ENCODE assay signal across 8 cellular contexts in the genomic region with DNA sequence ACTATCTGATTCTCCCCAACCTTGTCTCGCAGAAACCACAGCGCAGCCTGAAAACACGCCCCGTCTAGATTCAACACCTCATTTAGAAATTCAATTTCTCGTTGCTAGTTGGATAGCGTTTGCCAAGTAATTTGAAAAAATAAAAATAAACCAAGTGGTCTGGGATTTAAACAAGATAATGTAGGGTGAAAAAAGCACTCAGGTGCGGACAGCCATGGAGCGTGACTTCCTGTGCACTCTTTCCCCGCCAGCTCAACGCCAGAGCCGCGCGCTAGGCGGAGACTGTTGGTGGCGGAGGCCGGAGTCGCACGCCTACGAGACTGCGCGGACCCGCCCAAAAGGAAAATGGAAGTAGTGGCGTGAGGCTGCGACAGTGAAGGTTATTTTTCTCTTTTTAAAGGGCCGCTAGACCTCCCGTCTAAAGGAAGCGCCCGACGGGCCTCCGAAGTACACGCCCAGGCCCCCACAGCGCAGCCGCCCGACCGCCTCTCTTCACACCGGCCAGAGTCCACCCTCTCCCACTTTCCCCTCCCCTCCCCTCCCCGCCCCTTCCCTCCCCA. TPM values are rescaled to one million over a fixed set of nuclear protein-coding genes. Genes with fewer than 3 reads are reported as not detected.
DNase-seq lines count a peak whose midpoint lies in the region; TF ChIP-seq lines count a peak whose summit lies in the region.

No MANE protein-coding gene starts in this region.

- peak overlapping the region; percentile 87 for H3K4me3 ChIP-seq in GM08714 (ENCODE audit: low read length)
- peak overlapping the region; percentile 96 for H3K4me3 ChIP-seq in LNCaP clone FGC (ENCODE audit: low read depth, low read length)
- H3K4me3 ChIP-seq in iPS-18a (ENCODE audit: low read length) = peak overlapping the region; percentile 97

- peaks cover 8% of the 10 kb centered on the region for H3K4me1 ChIP-seq in iPS-18a (ENCODE audit: control insufficient read depth, low read depth, low read length)

- H3K36me3 ChIP-seq in iPS-18a (ENCODE audit: control insufficient read depth, low read depth, low read length) = peaks cover 4% of the 10 kb centered on the region

- H3K9me3 ChIP-seq in iPS-18a (ENCODE audit: control insufficient read depth, low read depth, low read length) = no peaks in the 10 kb centered on the region

- TF ChIP-seq CTCF in LNCaP clone FGC (IDR thresholded peaks at IDR 0.05; ENCODE audit: control insufficient read depth, extremely low read depth, insufficient read depth) = peak; percentile 38

- H3K27ac ChIP-seq in iPS-18a (ENCODE audit: low read length) = peak overlapping the region; percentile 94

- no peaks in the 10 kb centered on the region for H3K27me3 ChIP-seq in iPS-18a (ENCODE audit: control insufficient read depth, insufficient read depth, low read length)

- DNase-seq in H4 (ENCODE audit: low spot score) (peak; percentile 90), LNCaP clone FGC (ENCODE audit: low read depth) (peak; percentile 58), SKM-1 treated with dmso at 0.1 percent for 144 hours (lab: John Stamatoyannopoulos, UW; ENCODE audit: unreplicated experiment) (peak; percentile 99), amniotic stem cell (lab: John Stamatoyannopoulos, UW) (peak; percentile 96), AG08396 (ENCODE audit: low spot score) (no peak)
- DNase-seq in stimulated activated CD4-positive, alpha-beta T cell treated with anti-CD3 and anti-CD28 coated beads, Interleukin-4, amount 100 ng/mL, for 1 hour = peak; percentile 88

- H3K9ac ChIP-seq in iPS-18a (ENCODE audit: low read length) = peak overlapping the region; percentile 87

RNA-seq across cellular contexts. Expression of gene CCNT2, which starts 0.6 kb away (rescaled TPM):
- total RNA-seq in H4 (2014; rRNA removed; shearing (Covaris generic)) = 10.1 and 10.8 TPM in 2 replicates
